In genomic region chr11:47508595-47509555, GRCh38 we compare ENCODE assay signal across 1 cellular context.
A peak's percentile ranks its signal among the peaks of the same experiment; 100 is the strongest.
TF ChIP-seq lines count a peak whose summit lies in the region.

No MANE protein-coding gene starts in this region.

TF ChIP-seq in HEK293, 187 proteins besides CTCF, POLR2A, EP300 and RAD21 (continued from another document):
- TF ChIP-seq ZNF704 (tag by site-specific recombination; IDR thresholded peaks at IDR 0.05) (no peak), ZNF747 (tag by site-specific recombination; IDR thresholded peaks at IDR 0.05) (no peak), ZNF664 (tag by site-specific recombination; IDR thresholded peaks at IDR 0.05) (no peak), ZNF600 (tag by site-specific recombination; IDR thresholded peaks at IDR 0.05) (peak; percentile 55; the same call in 1 of the 2 replicates), ZNF433 (tag by site-specific recombination; IDR thresholded peaks at IDR 0.05; ENCODE audit: low read depth) (no peak), ZBTB6 (tag by site-specific recombination; IDR thresholded peaks at IDR 0.05) (no peak), MZF1 (tag by site-specific recombination; IDR thresholded peaks at IDR 0.05; ENCODE audit: borderline replicate concordance) (no peak), ZNF629 (tag by site-specific recombination; IDR thresholded peaks at IDR 0.05) (0 out of 2 replicates have a peak, but pooled peaks have one; percentile 47), KLF1 (tag by site-specific recombination; IDR thresholded peaks at IDR 0.05) (0 out of 2 replicates have a peak, but pooled peaks have one; percentile 21), ZNF416 (tag by site-specific recombination; IDR thresholded peaks at IDR 0.05) (no peak), ZNF280D (tag by site-specific recombination; IDR thresholded peaks at IDR 0.05) (no peak), ZNF292 (tag by site-specific recombination; IDR thresholded peaks at IDR 0.05; ENCODE audit: borderline replicate concordance, low read depth) (no peak), ZNF449 (tag by site-specific recombination; IDR thresholded peaks at IDR 0.05) (no peak), REPIN1 (tag by site-specific recombination; IDR thresholded peaks at IDR 0.05; ENCODE audit: low read depth) (no peak), ZNF677 (tag by site-specific recombination; IDR thresholded peaks at IDR 0.05) (no peak), SCRT2 (tag by site-specific recombination; IDR thresholded peaks at IDR 0.05) (peak; percentile 30; the same call in 1 of the 2 replicates), HIC1 (tag by site-specific recombination; IDR thresholded peaks at IDR 0.05) (no peak), ZFP41 (tag by site-specific recombination; IDR thresholded peaks at IDR 0.05; ENCODE audit: borderline replicate concordance) (no peak), ZSCAN16 (tag by site-specific recombination; IDR thresholded peaks at IDR 0.05) (no peak), SP7 (tag by site-specific recombination; IDR thresholded peaks at IDR 0.05) (peak; percentile 49), ZNF776 (tag by site-specific recombination; IDR thresholded peaks at IDR 0.05; ENCODE audit: borderline replicate concordance) (no peak)
- TF ChIP-seq, protein P1, sequence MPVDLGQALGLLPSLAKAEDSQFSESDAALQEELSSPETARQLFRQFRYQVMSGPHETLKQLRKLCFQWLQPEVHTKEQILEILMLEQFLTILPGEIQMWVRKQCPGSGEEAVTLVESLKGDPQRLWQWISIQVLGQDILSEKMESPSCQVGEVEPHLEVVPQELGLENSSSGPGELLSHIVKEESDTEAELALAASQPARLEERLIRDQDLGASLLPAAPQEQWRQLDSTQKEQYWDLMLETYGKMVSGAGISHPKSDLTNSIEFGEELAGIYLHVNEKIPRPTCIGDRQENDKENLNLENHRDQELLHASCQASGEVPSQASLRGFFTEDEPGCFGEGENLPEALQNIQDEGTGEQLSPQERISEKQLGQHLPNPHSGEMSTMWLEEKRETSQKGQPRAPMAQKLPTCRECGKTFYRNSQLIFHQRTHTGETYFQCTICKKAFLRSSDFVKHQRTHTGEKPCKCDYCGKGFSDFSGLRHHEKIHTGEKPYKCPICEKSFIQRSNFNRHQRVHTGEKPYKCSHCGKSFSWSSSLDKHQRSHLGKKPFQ (tag by site-specific recombination; IDR thresholded peaks at IDR 0.05) = no peak
- TF ChIP-seq, protein P2, sequence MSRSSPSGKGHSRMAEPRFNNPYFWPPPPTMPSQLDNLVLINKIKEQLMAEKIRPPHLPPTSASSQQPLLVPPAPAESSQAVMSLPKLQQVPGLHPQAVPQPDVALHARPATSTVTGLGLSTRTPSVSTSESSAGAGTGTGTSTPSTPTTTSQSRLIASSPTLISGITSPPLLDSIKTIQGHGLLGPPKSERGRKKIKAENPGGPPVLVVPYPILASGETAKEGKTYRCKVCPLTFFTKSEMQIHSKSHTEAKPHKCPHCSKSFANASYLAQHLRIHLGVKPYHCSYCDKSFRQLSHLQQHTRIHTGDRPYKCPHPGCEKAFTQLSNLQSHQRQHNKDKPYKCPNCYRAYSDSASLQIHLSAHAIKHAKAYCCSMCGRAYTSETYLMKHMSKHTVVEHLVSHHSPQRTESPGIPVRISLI (tag by site-specific recombination; IDR thresholded peaks at IDR 0.05) = peak; percentile 63; the same call in 1 of the 2 replicates
- TF ChIP-seq, protein P3, sequence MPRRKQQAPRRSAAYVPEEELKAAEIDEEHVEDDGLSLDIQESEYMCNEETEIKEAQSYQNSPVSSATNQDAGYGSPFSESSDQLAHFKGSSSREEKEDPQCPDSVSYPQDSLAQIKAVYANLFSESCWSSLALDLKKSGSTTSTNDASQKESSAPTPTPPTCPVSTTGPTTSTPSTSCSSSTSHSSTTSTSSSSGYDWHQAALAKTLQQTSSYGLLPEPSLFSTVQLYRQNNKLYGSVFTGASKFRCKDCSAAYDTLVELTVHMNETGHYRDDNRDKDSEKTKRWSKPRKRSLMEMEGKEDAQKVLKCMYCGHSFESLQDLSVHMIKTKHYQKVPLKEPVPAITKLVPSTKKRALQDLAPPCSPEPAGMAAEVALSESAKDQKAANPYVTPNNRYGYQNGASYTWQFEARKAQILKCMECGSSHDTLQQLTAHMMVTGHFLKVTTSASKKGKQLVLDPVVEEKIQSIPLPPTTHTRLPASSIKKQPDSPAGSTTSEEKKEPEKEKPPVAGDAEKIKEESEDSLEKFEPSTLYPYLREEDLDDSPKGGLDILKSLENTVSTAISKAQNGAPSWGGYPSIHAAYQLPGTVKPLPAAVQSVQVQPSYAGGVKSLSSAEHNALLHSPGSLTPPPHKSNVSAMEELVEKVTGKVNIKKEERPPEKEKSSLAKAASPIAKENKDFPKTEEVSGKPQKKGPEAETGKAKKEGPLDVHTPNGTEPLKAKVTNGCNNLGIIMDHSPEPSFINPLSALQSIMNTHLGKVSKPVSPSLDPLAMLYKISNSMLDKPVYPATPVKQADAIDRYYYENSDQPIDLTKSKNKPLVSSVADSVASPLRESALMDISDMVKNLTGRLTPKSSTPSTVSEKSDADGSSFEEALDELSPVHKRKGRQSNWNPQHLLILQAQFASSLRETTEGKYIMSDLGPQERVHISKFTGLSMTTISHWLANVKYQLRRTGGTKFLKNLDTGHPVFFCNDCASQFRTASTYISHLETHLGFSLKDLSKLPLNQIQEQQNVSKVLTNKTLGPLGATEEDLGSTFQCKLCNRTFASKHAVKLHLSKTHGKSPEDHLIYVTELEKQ (tag by site-specific recombination; IDR thresholded peaks at IDR 0.05; ENCODE audit: borderline replicate concordance) = no peak
